ENCODE assay signal across 1 cellular context in genomic region chr14:49893309-49894213, GRCh38.
A peak's percentile ranks its signal among the peaks of the same experiment; 100 is the strongest.
TF ChIP-seq lines count a peak whose summit lies in the region.

No MANE protein-coding gene starts in this region.

TF ChIP-seq in HepG2, 621 proteins besides CTCF, POLR2A, EP300 and RAD21 (continued from another document and continues in another):
- no peak for TF ChIP-seq ATF3 (CRISPR knock-in tag; IDR thresholded peaks at IDR 0.05)
- TF ChIP-seq LCORL (IDR thresholded peaks at IDR 0.05), result no peak
- TF ChIP-seq LCORL (CRISPR knock-in tag; IDR thresholded peaks at IDR 0.05), result no peak; the same call in 1 of the 2 replicates
- TF ChIP-seq FOXK1 (CRISPR knock-in tag; IDR thresholded peaks at IDR 0.05; ENCODE audit: borderline replicate concordance, low read depth), result no peak
- peak; percentile 85 for TF ChIP-seq AGO2 (optimal IDR thresholded peaks at IDR 0.05; ENCODE audit: low read depth, low read length)
- TF ChIP-seq ZNF34 (CRISPR knock-in tag; IDR thresholded peaks at IDR 0.05; ENCODE audit: borderline replicate concordance), result no peak
- TF ChIP-seq ZNF256 (CRISPR knock-in tag; conservative IDR thresholded peaks at IDR 0.05), result no peak
- TF ChIP-seq CHCHD3 (CRISPR knock-in tag; IDR thresholded peaks at IDR 0.05), result no peak
- no peak for TF ChIP-seq ZNF7 (CRISPR knock-in tag; IDR thresholded peaks at IDR 0.05)
- TF ChIP-seq, protein P1, sequence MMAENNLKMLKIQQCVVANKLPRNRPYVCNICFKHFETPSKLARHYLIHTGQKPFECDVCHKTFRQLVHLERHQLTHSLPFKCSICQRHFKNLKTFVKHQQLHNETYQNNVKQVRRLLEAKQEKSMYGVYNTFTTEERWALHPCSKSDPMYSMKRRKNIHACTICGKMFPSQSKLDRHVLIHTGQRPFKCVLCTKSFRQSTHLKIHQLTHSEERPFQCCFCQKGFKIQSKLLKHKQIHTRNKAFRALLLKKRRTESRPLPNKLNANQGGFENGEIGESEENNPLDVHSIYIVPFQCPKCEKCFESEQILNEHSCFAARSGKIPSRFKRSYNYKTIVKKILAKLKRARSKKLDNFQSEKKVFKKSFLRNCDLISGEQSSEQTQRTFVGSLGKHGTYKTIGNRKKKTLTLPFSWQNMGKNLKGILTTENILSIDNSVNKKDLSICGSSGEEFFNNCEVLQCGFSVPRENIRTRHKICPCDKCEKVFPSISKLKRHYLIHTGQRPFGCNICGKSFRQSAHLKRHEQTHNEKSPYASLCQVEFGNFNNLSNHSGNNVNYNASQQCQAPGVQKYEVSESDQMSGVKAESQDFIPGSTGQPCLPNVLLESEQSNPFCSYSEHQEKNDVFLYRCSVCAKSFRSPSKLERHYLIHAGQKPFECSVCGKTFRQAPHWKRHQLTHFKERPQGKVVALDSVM (CRISPR knock-in tag; IDR thresholded peaks at IDR 0.05), result no peak
- no peak for TF ChIP-seq PPARG (CRISPR knock-in tag; conservative IDR thresholded peaks at IDR 0.05)
- TF ChIP-seq ZBTB26 (CRISPR knock-in tag; IDR thresholded peaks at IDR 0.05; ENCODE audit: borderline replicate concordance), result no peak
- TF ChIP-seq CERS6 (CRISPR knock-in tag; IDR thresholded peaks at IDR 0.05), result no peak
- TF ChIP-seq, protein P2, sequence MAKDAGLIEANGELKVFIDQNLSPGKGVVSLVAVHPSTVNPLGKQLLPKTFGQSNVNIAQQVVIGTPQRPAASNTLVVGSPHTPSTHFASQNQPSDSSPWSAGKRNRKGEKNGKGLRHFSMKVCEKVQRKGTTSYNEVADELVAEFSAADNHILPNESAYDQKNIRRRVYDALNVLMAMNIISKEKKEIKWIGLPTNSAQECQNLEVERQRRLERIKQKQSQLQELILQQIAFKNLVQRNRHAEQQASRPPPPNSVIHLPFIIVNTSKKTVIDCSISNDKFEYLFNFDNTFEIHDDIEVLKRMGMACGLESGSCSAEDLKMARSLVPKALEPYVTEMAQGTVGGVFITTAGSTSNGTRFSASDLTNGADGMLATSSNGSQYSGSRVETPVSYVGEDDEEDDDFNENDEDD (CRISPR knock-in tag; IDR thresholded peaks at IDR 0.05; ENCODE audit: borderline replicate concordance), result no peak
- no peak for TF ChIP-seq CREB1 (IDR thresholded peaks at IDR 0.05)
- TF ChIP-seq CREB1 (CRISPR knock-in tag; IDR thresholded peaks at IDR 0.05), result no peak
- TF ChIP-seq ZNF468 (CRISPR knock-in tag; IDR thresholded peaks at IDR 0.05), result no peak
- no peak for TF ChIP-seq NRL (CRISPR knock-in tag; IDR thresholded peaks at IDR 0.05; ENCODE audit: borderline replicate concordance)
- TF ChIP-seq, protein P3, sequence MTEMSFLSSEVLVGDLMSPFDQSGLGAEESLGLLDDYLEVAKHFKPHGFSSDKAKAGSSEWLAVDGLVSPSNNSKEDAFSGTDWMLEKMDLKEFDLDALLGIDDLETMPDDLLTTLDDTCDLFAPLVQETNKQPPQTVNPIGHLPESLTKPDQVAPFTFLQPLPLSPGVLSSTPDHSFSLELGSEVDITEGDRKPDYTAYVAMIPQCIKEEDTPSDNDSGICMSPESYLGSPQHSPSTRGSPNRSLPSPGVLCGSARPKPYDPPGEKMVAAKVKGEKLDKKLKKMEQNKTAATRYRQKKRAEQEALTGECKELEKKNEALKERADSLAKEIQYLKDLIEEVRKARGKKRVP (CRISPR knock-in tag; IDR thresholded peaks at IDR 0.05), result no peak
- no peak for TF ChIP-seq MTF1 (CRISPR knock-in tag; IDR thresholded peaks at IDR 0.05)
- no peak for TF ChIP-seq KAT8 (CRISPR knock-in tag; IDR thresholded peaks at IDR 0.05)
- no peak for TF ChIP-seq SNRNP70 (IDR thresholded peaks at IDR 0.05; ENCODE audit: low read depth, low read length)
- no peak for TF ChIP-seq CBX1 (IDR thresholded peaks at IDR 0.05; ENCODE audit: low read depth)
- TF ChIP-seq, protein P4, sequence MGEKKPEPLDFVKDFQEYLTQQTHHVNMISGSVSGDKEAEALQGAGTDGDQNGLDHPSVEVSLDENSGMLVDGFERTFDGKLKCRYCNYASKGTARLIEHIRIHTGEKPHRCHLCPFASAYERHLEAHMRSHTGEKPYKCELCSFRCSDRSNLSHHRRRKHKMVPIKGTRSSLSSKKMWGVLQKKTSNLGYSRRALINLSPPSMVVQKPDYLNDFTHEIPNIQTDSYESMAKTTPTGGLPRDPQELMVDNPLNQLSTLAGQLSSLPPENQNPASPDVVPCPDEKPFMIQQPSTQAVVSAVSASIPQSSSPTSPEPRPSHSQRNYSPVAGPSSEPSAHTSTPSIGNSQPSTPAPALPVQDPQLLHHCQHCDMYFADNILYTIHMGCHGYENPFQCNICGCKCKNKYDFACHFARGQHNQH (CRISPR knock-in tag; IDR thresholded peaks at IDR 0.05), result no peak
- no peak for TF ChIP-seq ZNF230 (CRISPR knock-in tag; IDR thresholded peaks at IDR 0.05)
- TF ChIP-seq SNAPC4 (CRISPR knock-in tag; IDR thresholded peaks at IDR 0.05), result no peak
- 0 out of 2 replicates have a peak, but pooled peaks have one; percentile 26 for TF ChIP-seq IRF9 (CRISPR knock-in tag; IDR thresholded peaks at IDR 0.05; ENCODE audit: borderline replicate concordance)
- TF ChIP-seq GPBP1L1 (CRISPR knock-in tag; IDR thresholded peaks at IDR 0.05), result no peak
- no peak for TF ChIP-seq ZC3H4 (CRISPR knock-in tag; IDR thresholded peaks at IDR 0.05; ENCODE audit: borderline replicate concordance)
- TF ChIP-seq ZNF720 (CRISPR knock-in tag; IDR thresholded peaks at IDR 0.05), result no peak
- TF ChIP-seq, protein P5, sequence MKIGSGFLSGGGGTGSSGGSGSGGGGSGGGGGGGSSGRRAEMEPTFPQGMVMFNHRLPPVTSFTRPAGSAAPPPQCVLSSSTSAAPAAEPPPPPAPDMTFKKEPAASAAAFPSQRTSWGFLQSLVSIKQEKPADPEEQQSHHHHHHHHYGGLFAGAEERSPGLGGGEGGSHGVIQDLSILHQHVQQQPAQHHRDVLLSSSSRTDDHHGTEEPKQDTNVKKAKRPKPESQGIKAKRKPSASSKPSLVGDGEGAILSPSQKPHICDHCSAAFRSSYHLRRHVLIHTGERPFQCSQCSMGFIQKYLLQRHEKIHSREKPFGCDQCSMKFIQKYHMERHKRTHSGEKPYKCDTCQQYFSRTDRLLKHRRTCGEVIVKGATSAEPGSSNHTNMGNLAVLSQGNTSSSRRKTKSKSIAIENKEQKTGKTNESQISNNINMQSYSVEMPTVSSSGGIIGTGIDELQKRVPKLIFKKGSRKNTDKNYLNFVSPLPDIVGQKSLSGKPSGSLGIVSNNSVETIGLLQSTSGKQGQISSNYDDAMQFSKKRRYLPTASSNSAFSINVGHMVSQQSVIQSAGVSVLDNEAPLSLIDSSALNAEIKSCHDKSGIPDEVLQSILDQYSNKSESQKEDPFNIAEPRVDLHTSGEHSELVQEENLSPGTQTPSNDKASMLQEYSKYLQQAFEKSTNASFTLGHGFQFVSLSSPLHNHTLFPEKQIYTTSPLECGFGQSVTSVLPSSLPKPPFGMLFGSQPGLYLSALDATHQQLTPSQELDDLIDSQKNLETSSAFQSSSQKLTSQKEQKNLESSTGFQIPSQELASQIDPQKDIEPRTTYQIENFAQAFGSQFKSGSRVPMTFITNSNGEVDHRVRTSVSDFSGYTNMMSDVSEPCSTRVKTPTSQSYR (CRISPR knock-in tag; IDR thresholded peaks at IDR 0.05; ENCODE audit: borderline replicate concordance), result peak; percentile 48; the same call in 1 of the 2 replicates
- TF ChIP-seq KLF6 (CRISPR knock-in tag; IDR thresholded peaks at IDR 0.05), result no peak; the same call in 1 of the 2 replicates
- TF ChIP-seq ZNF558 (CRISPR knock-in tag; IDR thresholded peaks at IDR 0.05; ENCODE audit: borderline replicate concordance), result no peak
- TF ChIP-seq MAZ (IDR thresholded peaks at IDR 0.05; ENCODE audit: borderline replicate concordance, low read depth, low read length), result no peak
- no peak; the same call in 1 of the 2 replicates for TF ChIP-seq MAZ (CRISPR knock-in tag; IDR thresholded peaks at IDR 0.05; ENCODE audit: low read depth)
- TF ChIP-seq HNRNPH1 (optimal IDR thresholded peaks at IDR 0.05; ENCODE audit: low read depth, low read length), result no peak
- no peak for TF ChIP-seq HINFP (CRISPR knock-in tag; IDR thresholded peaks at IDR 0.05; ENCODE audit: low read depth)
- no peak for TF ChIP-seq MEF2D (CRISPR knock-in tag; IDR thresholded peaks at IDR 0.05)
- no peak for TF ChIP-seq ZNF513 (CRISPR knock-in tag; conservative IDR thresholded peaks at IDR 0.05)
